Comparison of ENCODE assay signal across 8 cellular contexts in the genomic region with DNA sequence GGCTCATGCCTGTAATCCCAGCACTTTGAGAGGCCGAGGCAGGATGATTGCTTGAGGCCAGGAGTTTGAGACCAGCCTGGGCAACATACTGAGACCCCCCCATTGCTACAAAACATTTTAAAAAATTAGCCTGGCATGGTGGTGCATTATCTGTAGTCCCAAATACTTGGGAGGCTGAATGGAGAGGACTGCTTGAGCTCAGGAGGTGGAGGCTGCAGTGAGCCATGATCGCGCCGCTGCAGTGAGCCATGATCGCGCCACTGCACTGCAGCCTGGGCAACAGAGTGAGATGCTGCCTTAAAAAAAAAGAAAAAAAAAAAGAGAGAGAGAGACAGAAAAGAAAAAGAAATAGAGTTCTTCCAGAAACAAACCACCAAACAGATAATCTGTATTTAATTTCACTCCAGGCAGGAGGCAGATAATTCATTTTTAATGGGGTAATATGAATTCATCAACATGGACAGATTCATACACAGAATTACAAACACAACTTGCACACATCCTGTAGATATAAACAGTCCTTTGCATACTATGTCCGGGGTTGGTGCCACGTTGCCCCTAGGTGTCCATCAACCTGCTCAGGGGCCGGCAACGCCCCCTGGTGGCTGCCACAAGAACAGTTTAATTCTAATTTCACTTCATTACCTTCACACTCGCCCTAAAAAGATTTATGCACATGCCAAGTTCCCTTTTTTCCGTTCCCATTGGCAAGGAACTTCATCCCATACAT. TPM values are rescaled to one million over a fixed set of nuclear protein-coding genes. Genes with fewer than 3 reads are reported as not detected.
DNase-seq lines count a peak whose midpoint lies in the region; ATAC-seq and TF ChIP-seq lines count a peak whose summit lies in the region.

No MANE protein-coding gene starts in this region.

- H3K4me3 ChIP-seq in HCT116 (replicated peaks in 1 of 2; ENCODE audit: low read depth in 1 of 2, low read length in 2 of 2) (no peak overlapping the region), dorsolateral prefrontal cortex (peak overlapping the region in 3 of 59 donors; percentile 5 to 9 (median 7))

- H2AFZ ChIP-seq in HCT116 (ENCODE audit: low read depth, low read length, poor library complexity, severe bottlenecking) = peak overlapping the region; percentile 92

- H3K27ac ChIP-seq in HCT116 (ENCODE audit: low read depth, low read length) (no peak overlapping the region), dorsolateral prefrontal cortex (peak overlapping the region in 52 of 59 donors; percentile 3 to 79 (median 64))

- TF ChIP-seq CTCF in HCT116 (IDR thresholded peaks at IDR 0.05 in 2 of 3, conservative IDR thresholded peaks at IDR 0.05 in 1 of 3; ENCODE audit: borderline replicate concordance in 1 of 3, insufficient read depth in 1 of 3, low read depth in 2 of 3, low read length in 2 of 3) (peak; percentile 80 to 96 (median 85)), dorsolateral prefrontal cortex (IDR thresholded peaks at IDR 0.05 in 54 of 56, conservative IDR thresholded peaks at IDR 0.05 in 2 of 56; ENCODE audit: low read depth in 1 of 56, partially characterized antibody in 56 of 56) (peak; percentile 60 to 95 (median 80))

- peak overlapping the region; percentile 48 for H3K4me2 ChIP-seq in HCT116 (ENCODE audit: low read length)

- H3K4me1 Mint-ChIP-seq in activated CD4-positive, alpha-beta T cell treated with anti-CD3 and anti-CD28 coated beads, Interleukin-2, amount 10 ng/mL, durations not matched to agents 7 days and 5 days = peaks cover 32% of the 10 kb centered on the region
- peaks cover 26% of the 10 kb centered on the region for H3K4me1 Mint-ChIP-seq in stimulated activated naive CD8-positive, alpha-beta T cell treated with anti-CD3 and anti-CD28 coated beads, Interleukin-15, amount 100 ng/mL, for 72 hours

- peaks cover 8% of the 10 kb centered on the region for H3K27me3 Mint-ChIP-seq in activated CD4-positive, alpha-beta T cell treated with anti-CD3 and anti-CD28 coated beads, Interleukin-2, amount 10 ng/mL, durations not matched to agents 7 days and 5 days
- no peaks in the 10 kb centered on the region for H3K27me3 Mint-ChIP-seq in stimulated activated naive CD8-positive, alpha-beta T cell treated with anti-CD3 and anti-CD28 coated beads, Interleukin-15, amount 100 ng/mL, for 72 hours

- H3K27me3 ChIP-seq in HCT116 (ENCODE audit: insufficient read depth, low read length) (no peaks in the 10 kb centered on the region), dorsolateral prefrontal cortex (no peaks in the 10 kb centered on the region)

- POLR2A ChIA-PET in HCT116 (lab: Charles Lee) = interaction anchor here (0.5 to 1.1 kb wide), 2 partner anchors 17 to 23 kb away, joined by 3 to 4 read pairs; partner anchors contain the start of gene BORCS5
- POLR2A ChIA-PET in activated CD4-positive, alpha-beta T cell treated with anti-CD3 and anti-CD28 coated beads, Interleukin-2, amount 10 ng/mL, durations not matched to agents 7 days and 5 days (lab: Charles Lee) = no interaction called here

- no peaks in the 10 kb centered on the region for H3K36me3 Mint-ChIP-seq in activated CD4-positive, alpha-beta T cell treated with anti-CD3 and anti-CD28 coated beads, Interleukin-2, amount 10 ng/mL, durations not matched to agents 7 days and 5 days (ENCODE audit: low read depth)

- H3K9me3 Mint-ChIP-seq in activated CD4-positive, alpha-beta T cell treated with anti-CD3 and anti-CD28 coated beads, Interleukin-2, amount 10 ng/mL, durations not matched to agents 7 days and 5 days = no peaks in the 10 kb centered on the region
- no peaks in the 10 kb centered on the region for H3K9me3 Mint-ChIP-seq in stimulated activated naive CD8-positive, alpha-beta T cell treated with anti-CD3 and anti-CD28 coated beads, Interleukin-15, amount 100 ng/mL, for 72 hours

- no peaks in the 10 kb centered on the region for H4K20me1 ChIP-seq in HCT116 (ENCODE audit: insufficient read depth)

- ATAC-seq in HCT116 (peak; percentile 94), HG02623 (IDR thresholded peaks at IDR 0.05; ENCODE audit: unreplicated experiment) (no peak)
- peak; percentile 88 for ATAC-seq in stimulated activated naive CD8-positive, alpha-beta T cell treated with anti-CD3 and anti-CD28 coated beads, Interleukin-15, amount 100 ng/mL, for 72 hours

- H3K36me3 ChIP-seq in HCT116 (ENCODE audit: control insufficient read depth in 1 of 2, insufficient read depth in 2 of 2, low read length in 2 of 2) = no peaks in the 10 kb centered on the region

- DNase-seq in DMS153 (lab: John Stamatoyannopoulos, UW) (peak; percentile 57), HCT116 (ENCODE audit: low read depth, low spot score) (peak; percentile 47), NCI-H446 (lab: John Stamatoyannopoulos, UW) (peak; percentile 23 to 61), dorsolateral prefrontal cortex (peak in 5 of 10 donors; percentile 10 to 54 (median 35)), mucosa of gallbladder (ENCODE audit: low spot score) (peak; percentile 27)
- peak; percentile 60 for DNase-seq in activated CD4-positive, alpha-beta T cell treated with anti-CD3 and anti-CD28 coated beads, Interleukin-2, amount 10 ng/mL, durations not matched to agents 7 days and 5 days
- peak; percentile 64 to 67 for DNase-seq in stimulated activated naive CD8-positive, alpha-beta T cell treated with anti-CD3 and anti-CD28 coated beads, Interleukin-15, amount 100 ng/mL, for 72 hours

- no peak overlapping the region for H3K9ac ChIP-seq in HCT116 (ENCODE audit: low read length)

- no peak overlapping the region for H3K27ac Mint-ChIP-seq in activated CD4-positive, alpha-beta T cell treated with anti-CD3 and anti-CD28 coated beads, Interleukin-2, amount 10 ng/mL, durations not matched to agents 7 days and 5 days
- no peak overlapping the region for H3K27ac Mint-ChIP-seq in stimulated activated naive CD8-positive, alpha-beta T cell treated with anti-CD3 and anti-CD28 coated beads, Interleukin-15, amount 100 ng/mL, for 72 hours

- no peaks in the 10 kb centered on the region for H3K9me3 ChIP-seq in HCT116 (ENCODE audit: control insufficient read depth in 1 of 2, insufficient read depth in 1 of 2, low read depth in 1 of 2, low read length in 2 of 2)

- H3K4me3 Mint-ChIP-seq in activated CD4-positive, alpha-beta T cell treated with anti-CD3 and anti-CD28 coated beads, Interleukin-2, amount 10 ng/mL, durations not matched to agents 7 days and 5 days = no peak overlapping the region
- H3K4me3 Mint-ChIP-seq in stimulated activated naive CD8-positive, alpha-beta T cell treated with anti-CD3 and anti-CD28 coated beads, Interleukin-15, amount 100 ng/mL, for 72 hours = no peak overlapping the region

- TF ChIP-seq RAD21 in HCT116 (IDR thresholded peaks at IDR 0.05; ENCODE audit: low read depth) = peak; percentile 69

- RAD21 ChIA-PET in HCT116 (lab: Charles Lee; ENCODE audit: low non-redundant PET in 1 of 2, low total read pairs in 2 of 2, uncharacterized antibody in 2 of 2, unreplicated experiment in 2 of 2) = interaction anchor here in 1 of 2 experiments (0.7 kb wide), 1 partner anchor 249 kb away, joined by 4 read pairs; no protein-coding TSS in a partner anchor

- H3K4me1 ChIP-seq in HCT116 (ENCODE audit: control insufficient read depth in 1 of 2, insufficient read depth in 2 of 2, low read length in 2 of 2) = peaks cover 0 to 14% of the 10 kb centered on the region in 2 experiments; a peak in 1 of 4 replicates

- CTCF ChIA-PET in HCT116 (lab: Charles Lee) = interaction anchor here (1.2 to 2.0 kb wide), 4 partner anchors 8 to 754 kb away, joined by 3 to 6 read pairs (median 4); no protein-coding TSS in a partner anchor
- CTCF ChIA-PET in activated CD4-positive, alpha-beta T cell treated with anti-CD3 and anti-CD28 coated beads, Interleukin-2, amount 10 ng/mL, durations not matched to agents 7 days and 5 days (lab: Charles Lee) = interaction anchor here (0.6 to 1.1 kb wide), 2 partner anchors 194 to 669 kb away, joined by 3 read pairs; no protein-coding TSS in a partner anchor

- no TSS peak for BruUV-seq in HCT116 (replicated peaks; lab: Mats Ljungman, UMichigan)

- intact Hi-C loops in HCT116 (cut with micrococcal nuclease) (loop anchor here (1.0 to 5.0 kb wide), 2 partner anchors 253 to 752 kb away; no protein-coding TSS in a partner anchor), dorsolateral prefrontal cortex (cut with DNase I) (loop anchor here (2.0 to 5.0 kb wide), 3 partner anchors 67 to 253 kb away; partner anchors contain the start of gene LRP6 (in 1 of the 2))

- no peak for TF ChIP-seq POLR2A in HCT116 (IDR thresholded peaks at IDR 0.05; ENCODE audit: borderline replicate concordance, extremely low read depth, insufficient read depth, insufficient read length)

- no peaks in the 10 kb centered on the region for H3K79me2 ChIP-seq in HCT116 (ENCODE audit: insufficient read depth, low read length)

- H3K9me2 ChIP-seq in HCT116 (ENCODE audit: insufficient read depth) = no peaks in the 10 kb centered on the region

TF ChIP-seq in HCT116, 20 proteins besides CTCF, POLR2A, EP300 and RAD21:
- TF ChIP-seq CBX3 (IDR thresholded peaks at IDR 0.05; ENCODE audit: low read depth) (0 out of 2 replicates have a peak, but pooled peaks have one; percentile 7), MAX (IDR thresholded peaks at IDR 0.05) (0 out of 2 replicates have a peak, but pooled peaks have one; percentile 20), EGR1 (IDR thresholded peaks at IDR 0.05; ENCODE audit: low read depth) (no peak), EZH2phosphoT487 (IDR thresholded peaks at IDR 0.05; ENCODE audit: borderline replicate concordance) (no peak), SP1 (IDR thresholded peaks at IDR 0.05; ENCODE audit: low read depth) (no peak), ZFX (IDR thresholded peaks at IDR 0.05) (no peak), ATF3 (IDR thresholded peaks at IDR 0.05) (no peak), CEBPB (IDR thresholded peaks at IDR 0.05; ENCODE audit: low read depth) (no peak)

RNA-seq across cellular contexts. Expression of gene MANSC1, which starts 15.9 kb away (rescaled TPM):
- 0.20 TPM for total RNA-seq in HCT116 (2021; ENCODE audit: unreplicated experiment)
- 0.07 TPM in 1 of 2 replicates, not detected in the other for polyA plus RNA-seq in HCT116 (2012)
- total RNA-seq in activated CD4-positive, alpha-beta T cell treated with anti-CD3 and anti-CD28 coated beads, Interleukin-2, amount 10 ng/mL, durations not matched to agents 7 days and 5 days = under 1 TPM; 0.25 to 0.27 TPM
- 10 to 100 TPM; 12.0 to 32.4 (median 22.8) TPM for total RNA-seq in dorsolateral prefrontal cortex
- total RNA-seq in mucosa of gallbladder = 66.7 TPM

RNA-seq across cellular contexts. Expression of gene BORCS5, which starts 22.7 kb away (rescaled TPM):
- total RNA-seq in HCT116 (2021; ENCODE audit: unreplicated experiment) (8.7 TPM), dorsolateral prefrontal cortex (10 to 100 TPM; 30.7 to 69.8 (median 50.1) TPM), mucosa of gallbladder (14.2 TPM)
- 8.2 and 8.4 TPM in 2 replicates for polyA plus RNA-seq in HCT116 (2012)
- 10 to 100 TPM; 25.7 to 28.4 TPM for total RNA-seq in activated CD4-positive, alpha-beta T cell treated with anti-CD3 and anti-CD28 coated beads, Interleukin-2, amount 10 ng/mL, durations not matched to agents 7 days and 5 days

Comparison
In these comparisons a context has a peak if more than half of its experiments do, and no peak if none do; other contexts are left out.
1. RNA of gene MANSC1, which starts 15.9 kb away (total RNA-seq): 66.7 TPM in mucosa of gallbladder (single experiment) and 12.0 to 32.4 TPM in dorsolateral prefrontal cortex; 0.25 to 0.27 TPM in activated CD4-positive, alpha-beta T cell treated with anti-CD3 and anti-CD28 coated beads, Interleukin-2, amount 10 ng/mL, durations not matched to agents 7 days and 5 days and 0.20 TPM in HCT116 (single experiment); every median in the first group is over 10 times any median in the second.